17 cellular contexts compared by ENCODE assay signal in genomic region chr7:123460616-123461015, GRCh38.
A peak's percentile ranks its signal among the peaks of the same experiment; 100 is the strongest.
DNase-seq lines count a peak whose midpoint lies in the region; ATAC-seq, FAIRE-seq and TF ChIP-seq lines count a peak whose summit lies in the region.
"Had no signal": no experiment of that assay in that cellular context is flagged by ENCODE, and none has a peak within 500 bp of the region (broad histone marks: within the 10 kb centered on the region; RNA-seq: fewer than 3 reads in every experiment).

No MANE protein-coding gene starts in this region.

- H3K4me3 ChIP-seq in skeletal muscle satellite cell (ENCODE audit: low read length) (no peak overlapping the region), lower lobe of right lung (no peak overlapping the region)
- H3K4me3 ChIP-seq: esophagus squamous epithelium, K562, vagina had no signal

- peak; percentile 4 for DNase-seq in HFFc6
- DNase-seq in amniotic epithelial cell (ENCODE audit: low read depth): peak; percentile 98
- peak; percentile 91 for DNase-seq in glomerular visceral epithelial cell (ENCODE audit: extremely low spot score)
- no peak for DNase-seq in GM12892 (ENCODE audit: insufficient read length)
- no peak for DNase-seq in lower lobe of right lung
- no peak for DNase-seq in activated naive CD4-positive, alpha-beta T cell (lab: John Stamatoyannopoulos, UW)
- DNase-seq: CD4-positive, CD25-positive, alpha-beta regulatory T cell; cortex of kidney; esophagus squamous epithelium; NCI-H510A; stimulated activated naive CD4-positive, alpha-beta T cell; T-cell had no signal

- H3K27me3 Mint-ChIP-seq in HFFc6 (ENCODE audit: insufficient read depth): no peaks in the 10 kb centered on the region
- H3K27me3 Mint-ChIP-seq: CD4-positive, CD25-positive, alpha-beta regulatory T cell had no signal

- no peaks in the 10 kb centered on the region for H3K4me1 Mint-ChIP-seq in HFFc6 (ENCODE audit: low read depth)
- H3K4me1 Mint-ChIP-seq: CD4-positive, CD25-positive, alpha-beta regulatory T cell; T-cell had no signal

- intact Hi-C loops in lower lobe of right lung (cut with DNase I): no loop called here

- no peaks in the 10 kb centered on the region for H3K36me3 Mint-ChIP-seq in HFFc6 (ENCODE audit: low read depth)
- H3K36me3 Mint-ChIP-seq: activated naive CD4-positive, alpha-beta T cell treated with anti-CD3 and anti-CD28 coated beads, Interleukin-2, amount 50 U/mL, for 72 hours; CD4-positive, CD25-positive, alpha-beta regulatory T cell; T-cell had no signal

- H3K9me3 Mint-ChIP-seq in HFFc6: peaks cover 7% of the 10 kb centered on the region
- H3K9me3 Mint-ChIP-seq: activated naive CD4-positive, alpha-beta T cell treated with anti-CD3 and anti-CD28 coated beads, Interleukin-2, amount 50 U/mL, for 72 hours; CD4-positive, CD25-positive, alpha-beta regulatory T cell; T-cell had no signal

- peak overlapping the region; percentile 2 for H3K4me2 ChIP-seq in skeletal muscle satellite cell (ENCODE audit: low read length)

- TF ChIP-seq POLR2A in GM12892 (IDR thresholded peaks at IDR 0.05; ENCODE audit: low read depth, low read length): no peak

- no peak overlapping the region for H3K4me3 Mint-ChIP-seq in HFFc6
- H3K4me3 Mint-ChIP-seq: CD4-positive, CD25-positive, alpha-beta regulatory T cell; T-cell had no signal

- FAIRE-seq in GM12892 (lab: Jason Lieb, UNC): no peak
- FAIRE-seq: GM19239, K562 had no signal

- no peak for TF ChIP-seq CTCF in HFFc6 (IDR thresholded peaks at IDR 0.05)
- TF ChIP-seq CTCF in lower lobe of right lung (IDR thresholded peaks at IDR 0.05): no peak

- H3K4me1 ChIP-seq in skeletal muscle satellite cell (ENCODE audit: control insufficient read depth, insufficient read depth, low read length): peaks cover 4% of the 10 kb centered on the region
- no peaks in the 10 kb centered on the region for H3K4me1 ChIP-seq in lower lobe of right lung
- H3K4me1 ChIP-seq: esophagus squamous epithelium, vagina had no signal

- H3K27ac Mint-ChIP-seq in HFFc6: no peak overlapping the region
- H3K27ac Mint-ChIP-seq: activated naive CD4-positive, alpha-beta T cell treated with anti-CD3 and anti-CD28 coated beads, Interleukin-2, amount 50 U/mL, for 72 hours; CD4-positive, CD25-positive, alpha-beta regulatory T cell; T-cell had no signal

- H3K9me3 ChIP-seq in skeletal muscle satellite cell (replicated peaks; ENCODE audit: low read length) (no peaks in the 10 kb centered on the region), lower lobe of right lung (no peaks in the 10 kb centered on the region)
- H3K9me3 ChIP-seq: esophagus squamous epithelium, vagina had no signal

- no peaks in the 10 kb centered on the region for H3K27me3 ChIP-seq in skeletal muscle satellite cell (ENCODE audit: control insufficient read depth, insufficient read depth, low read length)
- no peaks in the 10 kb centered on the region for H3K27me3 ChIP-seq in lower lobe of right lung (ENCODE audit: low read depth)
- H3K27me3 ChIP-seq: esophagus squamous epithelium, vagina had no signal

- H3K36me3 ChIP-seq in skeletal muscle satellite cell (ENCODE audit: insufficient read depth, low read length): no peaks in the 10 kb centered on the region
- no peaks in the 10 kb centered on the region for H3K36me3 ChIP-seq in lower lobe of right lung
- H3K36me3 ChIP-seq: esophagus squamous epithelium, vagina had no signal

- no peak overlapping the region for H3K27ac ChIP-seq in lower lobe of right lung
- H3K27ac ChIP-seq: esophagus squamous epithelium, vagina had no signal

- H3K9ac ChIP-seq in skeletal muscle satellite cell (ENCODE audit: low read depth, low read length): no peak overlapping the region

- no peak for ATAC-seq in lower lobe of right lung
- ATAC-seq: activated naive CD4-positive, alpha-beta T cell treated with anti-CD3 and anti-CD28 coated beads, Interleukin-2, amount 50 U/mL, for 72 hours; K562; T-cell had no signal

Comparison
In these comparisons a context has a peak if more than half of its experiments do, and no peak if none do; other contexts are left out.
1. DNase-seq: peak in HFFc6 (single experiment), amniotic epithelial cell (single experiment) and glomerular visceral epithelial cell (single experiment); none in GM12892 (single experiment), lower lobe of right lung (single experiment) and activated naive CD4-positive, alpha-beta T cell (0 of 4).